In the genomic region with DNA sequence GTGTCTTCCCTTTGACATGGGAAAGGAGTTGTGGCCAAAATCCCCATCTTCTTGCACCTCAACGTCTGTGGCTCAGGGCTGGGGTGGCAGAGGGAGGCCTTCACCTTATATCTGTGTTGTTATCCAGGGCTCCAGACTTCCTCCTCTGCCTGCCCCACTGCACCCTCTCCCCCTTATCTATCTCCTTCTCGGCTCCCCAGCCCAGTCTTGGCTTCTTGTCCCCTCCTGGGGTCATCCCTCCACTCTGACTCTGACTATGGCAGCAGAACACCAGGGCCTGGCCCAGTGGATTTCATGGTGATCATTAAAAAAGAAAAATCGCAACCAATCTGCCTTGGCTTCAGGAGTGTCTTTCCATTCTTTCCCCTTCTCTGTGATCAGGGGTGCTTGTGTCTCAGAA, we compare ENCODE assay signal across 8 cellular contexts. TPM values are rescaled to one million over a fixed set of nuclear protein-coding genes. Genes with fewer than 3 reads are reported as not detected.
DNase-seq lines count a peak whose midpoint lies in the region; ATAC-seq and TF ChIP-seq lines count a peak whose summit lies in the region.

No MANE protein-coding gene starts in this region.

- H3K27me3 Mint-ChIP-seq in activated T-helper 2 cell treated with anti-CD3 and anti-CD28 coated beads, Interferon-gamma antibody, Interleukin-2, Interleukin-4, amounts not matched to agents 10 μg/mL and 5 μg/mL and 100 μg/mL, durations not matched to agents 14 hours and 24 hours and 36 hours (ENCODE audit: low read depth), result no peaks in the 10 kb centered on the region

- H3K27ac Mint-ChIP-seq in activated T-helper 2 cell treated with anti-CD3 and anti-CD28 coated beads, Interferon-gamma antibody, Interleukin-2, Interleukin-4, amounts not matched to agents 10 μg/mL and 5 μg/mL and 100 μg/mL, durations not matched to agents 14 hours and 24 hours and 36 hours, result peak overlapping the region; percentile 78

- H3K9me3 ChIP-seq in tibial artery, result no peaks in the 10 kb centered on the region

- H3K27ac ChIP-seq in tibial artery, result peak overlapping the region; percentile 80 to 83

- H3K4me3 ChIP-seq in kidney epithelial cell (ENCODE audit: low read depth, low read length) (peak overlapping the region; percentile 67), tibial artery (peak overlapping the region; percentile 68 to 89)

- H3K4me1 Mint-ChIP-seq in activated T-helper 2 cell treated with anti-CD3 and anti-CD28 coated beads, Interferon-gamma antibody, Interleukin-2, Interleukin-4, amounts not matched to agents 10 μg/mL and 5 μg/mL and 100 μg/mL, durations not matched to agents 14 hours and 24 hours and 36 hours (ENCODE audit: low read depth), result peaks cover 21% of the 10 kb centered on the region

- H3K27me3 ChIP-seq in kidney epithelial cell (ENCODE audit: control insufficient read depth, insufficient read depth, low read length) (no peaks in the 10 kb centered on the region), tibial artery (no peaks in the 10 kb centered on the region)

- peaks cover 11% of the 10 kb centered on the region for H3K36me3 Mint-ChIP-seq in activated T-helper 2 cell treated with anti-CD3 and anti-CD28 coated beads, Interferon-gamma antibody, Interleukin-2, Interleukin-4, amounts not matched to agents 10 μg/mL and 5 μg/mL and 100 μg/mL, durations not matched to agents 14 hours and 24 hours and 36 hours (ENCODE audit: low read depth)

- H3K4me3 Mint-ChIP-seq in activated T-helper 2 cell treated with anti-CD3 and anti-CD28 coated beads, Interferon-gamma antibody, Interleukin-2, Interleukin-4, amounts not matched to agents 10 μg/mL and 5 μg/mL and 100 μg/mL, durations not matched to agents 14 hours and 24 hours and 36 hours (ENCODE audit: low read depth), result peak overlapping the region; percentile 89

- H3K9me3 Mint-ChIP-seq in activated T-helper 2 cell treated with anti-CD3 and anti-CD28 coated beads, Interferon-gamma antibody, Interleukin-2, Interleukin-4, amounts not matched to agents 10 μg/mL and 5 μg/mL and 100 μg/mL, durations not matched to agents 14 hours and 24 hours and 36 hours, result no peaks in the 10 kb centered on the region

- peaks cover 1% of the 10 kb centered on the region for H3K36me3 ChIP-seq in kidney epithelial cell (ENCODE audit: control insufficient read depth, insufficient read depth, low read length)
- no peaks in the 10 kb centered on the region for H3K36me3 ChIP-seq in tibial artery

- DNase-seq in activated effector memory CD4-positive, alpha-beta T cell treated with anti-CD3 and anti-CD28 coated beads, Interleukin-2, amount 50 U/mL, for 16 hours, result peak; percentile 50
- DNase-seq in activated effector memory CD4-positive, alpha-beta T cell treated with Interleukin-2 at 50 U/mL for 16 hours, result no peak
- no peak for DNase-seq in activated T-helper 2 cell treated with anti-CD3 and anti-CD28 coated beads, Interferon-gamma antibody, Interleukin-2, Interleukin-4, amounts not matched to agents 10 μg/mL and 5 μg/mL and 100 μg/mL, durations not matched to agents 14 hours and 24 hours and 36 hours (ENCODE audit: low spot score)
- DNase-seq in kidney epithelial cell (ENCODE audit: low read depth), result no peak
- DNase-seq in tibial artery, result no peak
- DNase-seq in NCI-H1092 (lab: John Stamatoyannopoulos, UW), result no peak
- no peak for DNase-seq in effector CD8-positive, alpha-beta T cell (lab: John Stamatoyannopoulos, UW)

- no peak for ATAC-seq in GM19467 (IDR thresholded peaks at IDR 0.05; ENCODE audit: unreplicated experiment)

- TF ChIP-seq CTCF in kidney epithelial cell (IDR thresholded peaks at IDR 0.05; ENCODE audit: insufficient read depth, low read length, poor library complexity, severe bottlenecking) (no peak), tibial artery (IDR thresholded peaks at IDR 0.05) (no peak)

- intact Hi-C loops in activated T-helper 2 cell treated with anti-CD3 and anti-CD28 coated beads, Interferon-gamma antibody, Interleukin-2, Interleukin-4, amounts not matched to agents 10 μg/mL and 5 μg/mL and 100 μg/mL, durations not matched to agents 14 hours and 24 hours and 36 hours (cut with micrococcal nuclease), result loop anchor here (2.0 kb wide), 1 partner anchor 56 kb away; a partner anchor contains a TSS
- intact Hi-C loops in tibial artery (cut with DNase I; ENCODE audit: low total_unique reads), result no loop called here

- H3K4me1 ChIP-seq in tibial artery, result peaks cover 0 to 26% (median 22%) of the 10 kb centered on the region in 4 donors

RNA-seq across cellular contexts. Expression of a gene that starts 0.9 kb away (rescaled TPM):
- 23.2 TPM in 2 replicates for total RNA-seq in activated T-helper 2 cell treated with anti-CD3 and anti-CD28 coated beads, Interferon-gamma antibody, Interleukin-2, Interleukin-4, amounts not matched to agents 10 μg/mL and 5 μg/mL and 100 μg/mL, durations not matched to agents 14 hours and 24 hours and 36 hours
- total RNA-seq in kidney epithelial cell, result 6.6 and 8.3 TPM in 2 replicates

RNA-seq across cellular contexts. Expression of a gene that starts 8.8 kb away (rescaled TPM):
- total RNA-seq in activated T-helper 2 cell treated with anti-CD3 and anti-CD28 coated beads, Interferon-gamma antibody, Interleukin-2, Interleukin-4, amounts not matched to agents 10 μg/mL and 5 μg/mL and 100 μg/mL, durations not matched to agents 14 hours and 24 hours and 36 hours, result 12.3 and 12.4 TPM in 2 replicates
- total RNA-seq in kidney epithelial cell, result 5.4 and 8.3 TPM in 2 replicates

RNA-seq across cellular contexts. Expression of a gene that starts 55.8 kb away (rescaled TPM):
- 82.7 and 92.5 TPM in 2 replicates for total RNA-seq in activated T-helper 2 cell treated with anti-CD3 and anti-CD28 coated beads, Interferon-gamma antibody, Interleukin-2, Interleukin-4, amounts not matched to agents 10 μg/mL and 5 μg/mL and 100 μg/mL, durations not matched to agents 14 hours and 24 hours and 36 hours
- total RNA-seq in kidney epithelial cell, result 38.2 and 43.7 TPM in 2 replicates
